In genomic region chr12:543114-543451, GRCh38 we compare ENCODE assay signal across 24 cellular contexts.
A peak's percentile ranks its signal among the peaks of the same experiment; 100 is the strongest.
DNase-seq lines count a peak whose midpoint lies in the region; ATAC-seq and TF ChIP-seq lines count a peak whose summit lies in the region.
"Had no signal": no experiment of that assay in that cellular context is flagged by ENCODE, and none has a peak within 500 bp of the region (broad histone marks: within the 10 kb centered on the region; RNA-seq: fewer than 3 reads in every experiment).

No MANE protein-coding gene starts in this region.

- H3K4me1 Mint-ChIP-seq in activated CD4-positive, alpha-beta T cell treated with anti-CD3 and anti-CD28 coated beads, Interleukin-2, amount 10 ng/mL, durations not matched to agents 7 days and 5 days: peaks cover 35% of the 10 kb centered on the region
- H3K4me1 Mint-ChIP-seq in activated CD4-positive, alpha-beta T cell treated with anti-CD3 and anti-CD28 coated beads for 36 hours: peaks cover 26% of the 10 kb centered on the region
- peaks cover 21 to 50% (median 39%) of the 10 kb centered on the region in 7 donors for H3K4me1 Mint-ChIP-seq in naive thymus-derived CD4-positive, alpha-beta T cell

- H3K27ac Mint-ChIP-seq in activated CD4-positive, alpha-beta T cell treated with anti-CD3 and anti-CD28 coated beads, Interleukin-2, amount 10 ng/mL, durations not matched to agents 7 days and 5 days: peak overlapping the region; percentile 66
- no peak overlapping the region for H3K27ac Mint-ChIP-seq in activated CD4-positive, alpha-beta T cell treated with anti-CD3 and anti-CD28 coated beads for 36 hours
- H3K27ac Mint-ChIP-seq in naive thymus-derived CD4-positive, alpha-beta T cell: no peak overlapping the region
- H3K27ac Mint-ChIP-seq: B cell; CD8-positive, alpha-beta T cell had no signal

- H3K27me3 ChIP-seq in RWPE2 (ENCODE audit: insufficient read depth, poor library complexity, severe bottlenecking) (no peaks in the 10 kb centered on the region), mucosa of stomach (ENCODE audit: control insufficient read depth, insufficient read depth, low read length) (peaks cover 6% of the 10 kb centered on the region), spleen (replicated peaks in 1 of 7) (peaks cover 0 to 50% (median 13%) of the 10 kb centered on the region in 7 donors)
- H3K27me3 ChIP-seq in naive thymus-derived CD4-positive, alpha-beta T cell (ENCODE audit: control insufficient read depth in 2 of 2, insufficient read depth in 2 of 2, low read length in 2 of 2): peaks cover 0 to 2% of the 10 kb centered on the region in 2 donors

- WGBS in spleen, 5 donors: 79 to 100% (median 89%) methylated on average over 2 to 9 of the region's 9 CpGs

- no peak for ATAC-seq in activated CD4-positive, alpha-beta T cell treated with anti-CD3 and anti-CD28 coated beads for 36 hours
- ATAC-seq in RWPE2 (ENCODE audit: low read depth): no peak
- ATAC-seq in naive thymus-derived CD4-positive, alpha-beta T cell: no peak
- ATAC-seq: CD8-positive, alpha-beta T cell; GM12878 had no signal

- H3K9ac ChIP-seq in mucosa of stomach (ENCODE audit: low read length): peak overlapping the region; percentile 68
- H3K9ac ChIP-seq: GM23248, KMS-11 had no signal

- H3K27ac ChIP-seq in RWPE2 (ENCODE audit: poor library complexity, severe bottlenecking) (no peak overlapping the region), spleen (no peak overlapping the region)
- no peak overlapping the region for H3K27ac ChIP-seq in naive thymus-derived CD4-positive, alpha-beta T cell (ENCODE audit: low read depth, low read length)
- H3K27ac ChIP-seq: 22Rv1, C4-2B, GM23248, KMS-11 had no signal

- TF ChIP-seq POLR2A in spleen (IDR thresholded peaks at IDR 0.05): no peak

- CTCF ChIA-PET in activated CD4-positive, alpha-beta T cell treated with anti-CD3 and anti-CD28 coated beads, Interleukin-2, amount 10 ng/mL, durations not matched to agents 7 days and 5 days (lab: Charles Lee): interaction anchor here (0.9 to 11.6 kb wide), 5 partner anchors 10 to 101 kb away, joined by 3 to 137 read pairs (median 3); no protein-coding TSS in a partner anchor
- CTCF ChIA-PET in activated CD4-positive, alpha-beta T cell treated with anti-CD3 and anti-CD28 coated beads for 36 hours (lab: Charles Lee): interaction anchor here (1.0 to 11.3 kb wide), 2 partner anchors 71 to 90 kb away, joined by 3 to 130 read pairs; no protein-coding TSS in a partner anchor
- CTCF ChIA-PET in naive thymus-derived CD4-positive, alpha-beta T cell (lab: Charles Lee): interaction anchor here (0.6 to 0.8 kb wide), 3 partner anchors 88 to 904 kb away, joined by 3 read pairs; no protein-coding TSS in a partner anchor

- no peaks in the 10 kb centered on the region for H3K36me3 Mint-ChIP-seq in activated CD4-positive, alpha-beta T cell treated with anti-CD3 and anti-CD28 coated beads, Interleukin-2, amount 10 ng/mL, durations not matched to agents 7 days and 5 days (ENCODE audit: low read depth)
- H3K36me3 Mint-ChIP-seq in activated CD4-positive, alpha-beta T cell treated with anti-CD3 and anti-CD28 coated beads for 36 hours (ENCODE audit: low read depth): no peaks in the 10 kb centered on the region
- peaks cover 0 to 4% (median 3%) of the 10 kb centered on the region in 5 donors for H3K36me3 Mint-ChIP-seq in naive thymus-derived CD4-positive, alpha-beta T cell
- H3K36me3 Mint-ChIP-seq: CD8-positive, alpha-beta T cell had no signal

- TF ChIP-seq CTCF in RWPE2 (IDR thresholded peaks at IDR 0.05; ENCODE audit: poor library complexity, severe bottlenecking) (no peak), spleen (IDR thresholded peaks at IDR 0.05 in 8 of 11, conservative IDR thresholded peaks at IDR 0.05 in 3 of 11) (no peak)

- H3K4me3 Mint-ChIP-seq in activated CD4-positive, alpha-beta T cell treated with anti-CD3 and anti-CD28 coated beads, Interleukin-2, amount 10 ng/mL, durations not matched to agents 7 days and 5 days: no peak overlapping the region
- no peak overlapping the region for H3K4me3 Mint-ChIP-seq in activated CD4-positive, alpha-beta T cell treated with anti-CD3 and anti-CD28 coated beads for 36 hours
- H3K4me3 Mint-ChIP-seq in naive thymus-derived CD4-positive, alpha-beta T cell: no peak overlapping the region
- H3K4me3 Mint-ChIP-seq: B cell; CD8-positive, alpha-beta T cell had no signal

- H3K4me1 ChIP-seq in RWPE2 (ENCODE audit: insufficient read depth, poor library complexity, severe bottlenecking) (peaks cover 11% of the 10 kb centered on the region), mucosa of stomach (ENCODE audit: control insufficient read depth, insufficient read depth, low read length) (peaks cover 65% of the 10 kb centered on the region), spleen (peaks cover 16 to 47% (median 31%) of the 10 kb centered on the region in 6 donors)
- H3K4me1 ChIP-seq in naive thymus-derived CD4-positive, alpha-beta T cell (ENCODE audit: control insufficient read depth in 2 of 2, insufficient read depth in 2 of 2, low read length in 2 of 2): peaks cover 18 to 35% of the 10 kb centered on the region in 2 donors

- intact Hi-C loops in activated CD4-positive, alpha-beta T cell treated with anti-CD3 and anti-CD28 coated beads for 36 hours (cut with DNase I, micrococcal nuclease): no loop called here
- intact Hi-C loops in spleen (cut with DNase I; ENCODE audit: low total_unique reads): no loop called here
- intact Hi-C loops in naive thymus-derived CD4-positive, alpha-beta T cell (cut with micrococcal nuclease): no loop called here

- H3K36me3 ChIP-seq in RWPE2 (ENCODE audit: low read depth) (no peaks in the 10 kb centered on the region), mucosa of stomach (ENCODE audit: control insufficient read depth, insufficient read depth, low read length) (peaks cover 11% of the 10 kb centered on the region), spleen (no peaks in the 10 kb centered on the region)
- H3K36me3 ChIP-seq in naive thymus-derived CD4-positive, alpha-beta T cell (ENCODE audit: control insufficient read depth in 2 of 3, insufficient read depth in 3 of 3, low read length in 3 of 3): no peaks in the 10 kb centered on the region

- H3K9me3 ChIP-seq in RWPE2 (ENCODE audit: severe bottlenecking) (no peaks in the 10 kb centered on the region), mucosa of stomach (ENCODE audit: control insufficient read depth, low read length) (no peaks in the 10 kb centered on the region), spleen (no peaks in the 10 kb centered on the region)
- no peaks in the 10 kb centered on the region for H3K9me3 ChIP-seq in naive thymus-derived CD4-positive, alpha-beta T cell (ENCODE audit: control insufficient read depth in 2 of 3, low read length in 3 of 3)

- H3K9me3 Mint-ChIP-seq in activated CD4-positive, alpha-beta T cell treated with anti-CD3 and anti-CD28 coated beads, Interleukin-2, amount 10 ng/mL, durations not matched to agents 7 days and 5 days: no peaks in the 10 kb centered on the region
- no peaks in the 10 kb centered on the region for H3K9me3 Mint-ChIP-seq in activated CD4-positive, alpha-beta T cell treated with anti-CD3 and anti-CD28 coated beads for 36 hours (ENCODE audit: low read depth)
- no peaks in the 10 kb centered on the region for H3K9me3 Mint-ChIP-seq in naive thymus-derived CD4-positive, alpha-beta T cell
- H3K9me3 Mint-ChIP-seq: CD8-positive, alpha-beta T cell had no signal

- H3K4me3 ChIP-seq in RWPE2 (ENCODE audit: severe bottlenecking) (no peak overlapping the region), mucosa of stomach (ENCODE audit: low read length) (no peak overlapping the region), spleen (no peak overlapping the region)
- H3K4me3 ChIP-seq in naive thymus-derived CD4-positive, alpha-beta T cell (ENCODE audit: low read length): no peak overlapping the region
- H3K4me3 ChIP-seq: GM12878, GM23248 had no signal

- no peak for DNase-seq in activated CD4-positive, alpha-beta T cell treated with anti-CD3 and anti-CD28 coated beads, Interleukin-2, amount 10 ng/mL, durations not matched to agents 7 days and 5 days
- no peak for DNase-seq in activated CD4-positive, alpha-beta T cell treated with anti-CD3 and anti-CD28 coated beads for 36 hours
- DNase-seq in RWPE2 (ENCODE audit: low spot score) (peak; percentile 44), spleen (peak; percentile 44), inferior parietal cortex (ENCODE audit: extremely low spot score) (no peak)
- no peak for DNase-seq in naive thymus-derived CD4-positive, alpha-beta T cell
- no peak for DNase-seq in activated CD4-positive, CD25-positive, alpha-beta regulatory T cell (lab: John Stamatoyannopoulos, UW)
- DNase-seq: CD8-positive, alpha-beta T cell; DMS79; EL; GDM1; GM23248; IMR-90; MM.1S; NCI-H2029; NCI-H446 treated with DMSO at 0.1 percent for 48 hours; RPMI8226; SHP77 treated with DMSO at 0.1 percent for 48 hours had no signal

- H3K27me3 Mint-ChIP-seq in activated CD4-positive, alpha-beta T cell treated with anti-CD3 and anti-CD28 coated beads, Interleukin-2, amount 10 ng/mL, durations not matched to agents 7 days and 5 days: peaks cover 10% of the 10 kb centered on the region
- H3K27me3 Mint-ChIP-seq in activated CD4-positive, alpha-beta T cell treated with anti-CD3 and anti-CD28 coated beads for 36 hours: peaks cover 4% of the 10 kb centered on the region
- H3K27me3 Mint-ChIP-seq in naive thymus-derived CD4-positive, alpha-beta T cell: peaks cover 11 to 26% (median 19%) of the 10 kb centered on the region in 5 donors

- POLR2A ChIA-PET in activated CD4-positive, alpha-beta T cell treated with anti-CD3 and anti-CD28 coated beads, Interleukin-2, amount 10 ng/mL, durations not matched to agents 7 days and 5 days (lab: Charles Lee): no interaction called here
- POLR2A ChIA-PET in activated CD4-positive, alpha-beta T cell treated with anti-CD3 and anti-CD28 coated beads for 36 hours (lab: Charles Lee): no interaction called here
- POLR2A ChIA-PET in naive thymus-derived CD4-positive, alpha-beta T cell (lab: Charles Lee): no interaction called here

Comparison
In these comparisons a context has a peak if more than half of its experiments do, and no peak if none do; other contexts are left out.
1. DNase-seq: peak in RWPE2 (single experiment) and spleen (single experiment); none in activated CD4-positive, alpha-beta T cell treated with anti-CD3 and anti-CD28 coated beads, Interleukin-2, amount 10 ng/mL, durations not matched to agents 7 days and 5 days (single experiment), activated CD4-positive, alpha-beta T cell treated with anti-CD3 and anti-CD28 coated beads for 36 hours (single experiment), naive thymus-derived CD4-positive, alpha-beta T cell (0 of 9), activated CD4-positive, CD25-positive, alpha-beta regulatory T cell (0 of 4) and inferior parietal cortex (single experiment).